In genomic region chr1:3283849-3284248, GRCh38 we compare ENCODE assay signal across 9 cellular contexts.
DNase-seq lines count a peak whose midpoint lies in the region; ATAC-seq, FAIRE-seq and TF ChIP-seq lines count a peak whose summit lies in the region.
"Had no signal": no experiment of that assay in that cellular context is flagged by ENCODE, and none has a peak within 500 bp of the region (broad histone marks: within the 10 kb centered on the region; RNA-seq: fewer than 3 reads in every experiment).

No MANE protein-coding gene starts in this region.

- no peak for FAIRE-seq in frontal cortex (lab: Jason Lieb, UNC)
- FAIRE-seq: islet of Langerhans had no signal

- peak; percentile 37 for TF ChIP-seq CTCF in GM12864 (IDR thresholded peaks at IDR 0.05; ENCODE audit: low read depth, low read length, missing control alignments)

- no peak for DNase-seq in GM12864 (ENCODE audit: low read depth)
- peak; percentile 3 for DNase-seq in OCI-M1 (lab: John Stamatoyannopoulos, UW)
- peak; percentile 81 to 83 for DNase-seq in frontal cortex (ENCODE audit: low spot score in 2 of 2)
- peak; percentile 67 for DNase-seq in retina
- DNase-seq in T1000 (lab: John Stamatoyannopoulos, UW) = no peak
- no peak for DNase-seq in NCI-H1436 (lab: John Stamatoyannopoulos, UW)

- no peak overlapping the region for H3K4me3 ChIP-seq in GM12864 (ENCODE audit: low read depth, low read length)

- ATAC-seq in GM18870 (IDR thresholded peaks at IDR 0.05; ENCODE audit: unreplicated experiment) (no peak), GM21381 (IDR thresholded peaks at IDR 0.05; ENCODE audit: unreplicated experiment) (no peak)

Comparison
In these comparisons a context has a peak if more than half of its experiments do, and no peak if none do; other contexts are left out.
1. DNase-seq: peak in OCI-M1 (single experiment), frontal cortex (2 of 2) and retina (single experiment); none in GM12864 (single experiment), T1000 (single experiment) and NCI-H1436 (single experiment).